In genomic region chr5:36876389-36876964, GRCh38 we compare ENCODE assay signal across 1 cellular context.
TF ChIP-seq lines count a peak whose summit lies in the region.

NIPBL (plus strand) TSS chr5:36876769; CDS start chr5:36953697, 76,928 bp downstream.

TF ChIP-seq in K562, 482 proteins besides CTCF, POLR2A, EP300 and RAD21 (continued from another document and continues in another):
- TF ChIP-seq ZBTB11 (CRISPR knock-in tag; IDR thresholded peaks at IDR 0.05): peak in 2 of 3 experiments; percentile 91 to 98; a peak in 5 of 6 replicates
- TF ChIP-seq ZC3H8 (IDR thresholded peaks at IDR 0.05): no peak
- no peak for TF ChIP-seq RBM25 (IDR thresholded peaks at IDR 0.05; ENCODE audit: low read depth, low read length, severe bottlenecking)
- TF ChIP-seq CXXC5 (CRISPR knock-in tag; IDR thresholded peaks at IDR 0.05): peak; percentile 65
- TF ChIP-seq E2F1 (CRISPR knock-in tag; IDR thresholded peaks at IDR 0.05): no peak
- no peak for TF ChIP-seq U2AF2 (optimal IDR thresholded peaks at IDR 0.05; ENCODE audit: low read depth, low read length)
- peak; percentile 77 for TF ChIP-seq RREB1 (CRISPR knock-in tag; IDR thresholded peaks at IDR 0.05)
- TF ChIP-seq SOX6 (IDR thresholded peaks at IDR 0.05): peak; percentile 62
- TF ChIP-seq ARID3B (CRISPR knock-in tag; IDR thresholded peaks at IDR 0.05; ENCODE audit: borderline replicate concordance): peak; percentile 59; the same call in 1 of the 2 replicates
- peak; percentile 82 for TF ChIP-seq RBBP5 (IDR thresholded peaks at IDR 0.05; ENCODE audit: borderline replicate concordance, insufficient read depth, low read length, poor library complexity, severe bottlenecking)
- peak; percentile 29 for TF ChIP-seq TCF3 (CRISPR knock-in tag; IDR thresholded peaks at IDR 0.05)
- TF ChIP-seq CBFA2T2 (conservative IDR thresholded peaks at IDR 0.05): no peak
- peak; percentile 43; the same call in 1 of the 2 replicates for TF ChIP-seq ZNF431 (CRISPR knock-in tag; IDR thresholded peaks at IDR 0.05)
- TF ChIP-seq ZBTB9 (CRISPR knock-in tag; IDR thresholded peaks at IDR 0.05): peak; percentile 35; the same call in 1 of the 2 replicates
- 0 out of 2 replicates have a peak, but pooled peaks have one; percentile 62 for TF ChIP-seq REST (CRISPR knock-in tag; IDR thresholded peaks at IDR 0.05; ENCODE audit: low read depth)
- TF ChIP-seq SIN3B (IDR thresholded peaks at IDR 0.05; ENCODE audit: low read depth): peak; percentile 81
- TF ChIP-seq YY1 (IDR thresholded peaks at IDR 0.05; ENCODE audit: borderline replicate concordance in 1 of 3, control insufficient read depth in 1 of 3, extremely low read depth in 1 of 3, insufficient read depth in 3 of 3, insufficient read length in 1 of 3, insufficient replicate concordance in 2 of 3, low read depth in 1 of 3, low read length in 2 of 3): peak; percentile 52 to 93 (median 89)
- no peak for TF ChIP-seq HDAC3 (IDR thresholded peaks at IDR 0.05; ENCODE audit: borderline replicate concordance, partially characterized antibody)
- peak; percentile 42; the same call in 1 of the 2 replicates for TF ChIP-seq MBD2 (IDR thresholded peaks at IDR 0.05; ENCODE audit: borderline replicate concordance, low read depth)
- peak; percentile 80; the same call in 1 of the 2 replicates for TF ChIP-seq ILF3 (IDR thresholded peaks at IDR 0.05; ENCODE audit: borderline replicate concordance)
- TF ChIP-seq FOXK1 (CRISPR knock-in tag; IDR thresholded peaks at IDR 0.05; ENCODE audit: borderline replicate concordance): no peak
- 0 out of 2 replicates have a peak, but pooled peaks have one; percentile 8 for TF ChIP-seq SMARCA5 (IDR thresholded peaks at IDR 0.05)
- TF ChIP-seq SUPT5H (IDR thresholded peaks at IDR 0.05): peak; percentile 83
- TF ChIP-seq POLR2B (IDR thresholded peaks at IDR 0.05; ENCODE audit: low read depth, partially characterized antibody): peak; percentile 58
- peak; percentile 51 for TF ChIP-seq NFIC (IDR thresholded peaks at IDR 0.05)
- no peak for TF ChIP-seq MEF2D (tag; conservative IDR thresholded peaks at IDR 0.05; ENCODE audit: low read depth)
- TF ChIP-seq ZNF740 (CRISPR knock-in tag; IDR thresholded peaks at IDR 0.05): peak; percentile 84
- TF ChIP-seq ZNF740 (tag; IDR thresholded peaks at IDR 0.05): peak in 1 of 2 experiments; percentile 78; a peak in 2 of 4 replicates
- peak; percentile 53; the same call in 1 of the 2 replicates for TF ChIP-seq E2F3 (CRISPR knock-in tag; IDR thresholded peaks at IDR 0.05)
- TF ChIP-seq SMC3 (conservative IDR thresholded peaks at IDR 0.05; ENCODE audit: insufficient read depth, low read depth, low read length): 0 out of 2 replicates have a peak, but pooled peaks have one; percentile 10
- TF ChIP-seq ZBTB7A (IDR thresholded peaks at IDR 0.05; ENCODE audit: borderline replicate concordance, control insufficient read depth, low read depth, low read length): peak; percentile 33; the same call in 1 of the 2 replicates
- peak; percentile 99 for TF ChIP-seq KDM5B (IDR thresholded peaks at IDR 0.05; ENCODE audit: insufficient replicate concordance, low read depth, low read length)
- TF ChIP-seq MAZ (CRISPR knock-in tag; conservative IDR thresholded peaks at IDR 0.05 in 1 of 2, IDR thresholded peaks at IDR 0.05 in 1 of 2): peak; percentile 53 to 69
- TF ChIP-seq TAF9B (IDR thresholded peaks at IDR 0.05; ENCODE audit: partially characterized antibody): peak; percentile 36
- TF ChIP-seq HNRNPLL (IDR thresholded peaks at IDR 0.05; ENCODE audit: low read depth, low read length, poor library complexity, severe bottlenecking): peak; percentile 83
- 0 out of 2 replicates have a peak, but pooled peaks have one; percentile 51 for TF ChIP-seq ESRRA (IDR thresholded peaks at IDR 0.05; ENCODE audit: borderline replicate concordance, low read depth)
- peak; percentile 76 to 87 for TF ChIP-seq NONO (IDR thresholded peaks at IDR 0.05; ENCODE audit: low read depth in 2 of 2, low read length in 1 of 2)
- TF ChIP-seq MNT (conservative IDR thresholded peaks at IDR 0.05): peak in 1 of 2 experiments; percentile 6; a peak in 1 of 4 replicates
- TF ChIP-seq NCOR1 (IDR thresholded peaks at IDR 0.05): peak; percentile 45
- no peak for TF ChIP-seq XRCC4 (IDR thresholded peaks at IDR 0.05; ENCODE audit: extremely low read depth, insufficient read depth, insufficient read length)
